In genomic region chr2:96261328-96262003, GRCh38 we compare ENCODE assay signal across 2 cellular contexts.
TF ChIP-seq lines count a peak whose summit lies in the region.

No MANE protein-coding gene starts in this region.

TF ChIP-seq in HCT116, 20 proteins besides CTCF, POLR2A, EP300 and RAD21 (continued from another document):
- TF ChIP-seq REST (IDR thresholded peaks at IDR 0.05; ENCODE audit: low read depth): no peak
- TF ChIP-seq CBX3 (IDR thresholded peaks at IDR 0.05; ENCODE audit: low read depth): no peak
TF ChIP-seq in HCT116: peak in this region for 0.

TF ChIP-seq in liver, 16 proteins besides CTCF, POLR2A, EP300 and RAD21 (continued from another document):
- TF ChIP-seq REST (IDR thresholded peaks at IDR 0.05) (no peak), HNF4G (IDR thresholded peaks at IDR 0.05) (peak; percentile 85), YY1 (IDR thresholded peaks at IDR 0.05) (peak; percentile 45), GABPA (IDR thresholded peaks at IDR 0.05 in 1 of 2, conservative IDR thresholded peaks at IDR 0.05 in 1 of 2) (peak in 1 of 2 donors; percentile 52), FOXA2 (IDR thresholded peaks at IDR 0.05) (no peak), EGR1 (IDR thresholded peaks at IDR 0.05; ENCODE audit: low read depth in 2 of 2) (peak in 1 of 2 donors; percentile 36), MAX (IDR thresholded peaks at IDR 0.05) (peak; percentile 53), TAF1 (conservative IDR thresholded peaks at IDR 0.05) (no peak), SP1 (IDR thresholded peaks at IDR 0.05) (peak; percentile 90), RXRA (IDR thresholded peaks at IDR 0.05) (peak; percentile 56 to 68), FOXA1 (IDR thresholded peaks at IDR 0.05) (no peak), NR2F2 (IDR thresholded peaks at IDR 0.05) (no peak), ATF3 (IDR thresholded peaks at IDR 0.05) (peak; percentile 33)
